ENCODE assay signal across 9 cellular contexts in genomic region chr18:77983270-77983669, GRCh38.
"Had no signal": no experiment of that assay in that cellular context is flagged by ENCODE, and none has a peak within 500 bp of the region (broad histone marks: within the 10 kb centered on the region; RNA-seq: fewer than 3 reads in every experiment).

No MANE protein-coding gene starts in this region.

- H3K27me3 Mint-ChIP-seq: IgD-negative memory B cell had no signal

- H3K36me3 Mint-ChIP-seq: IgD-negative memory B cell had no signal

- ATAC-seq: HepG2 had no signal

- H3K9ac ChIP-seq: KMS-11 had no signal

- DNase-seq: IMR-90, Karpas-422, KBM-7, KG1 had no signal

- H3K4me2 ChIP-seq: KMS-11 had no signal

- H3K27ac Mint-ChIP-seq: IgD-negative memory B cell had no signal

- H3K4me3 Mint-ChIP-seq: IgD-negative memory B cell had no signal

- H3K27ac ChIP-seq: HL-60, KMS-11 had no signal

- H3K4me1 Mint-ChIP-seq: IgD-negative memory B cell had no signal

- FAIRE-seq: HepG2, HTR-8/SVneo had no signal
